Comparison of ENCODE assay signal across 2 cellular contexts in genomic region chr17:77102411-77103134, GRCh38.
TF ChIP-seq lines count a peak whose summit lies in the region.

No MANE protein-coding gene starts in this region.

TF ChIP-seq in HEK293, 187 proteins besides CTCF, POLR2A, EP300 and RAD21:
- TF ChIP-seq ZNF121 (tag by site-specific recombination; IDR thresholded peaks at IDR 0.05): 0 out of 2 replicates have a peak, but pooled peaks have one; percentile 19

TF ChIP-seq in GM12878, 131 proteins besides CTCF, POLR2A, EP300 and RAD21:
- TF ChIP-seq FOXM1 (IDR thresholded peaks at IDR 0.05; ENCODE audit: low read depth, low read length): 0 out of 2 replicates have a peak, but pooled peaks have one; percentile 1
